2 cellular contexts compared by ENCODE assay signal in genomic region chr11:5200582-5200981, GRCh38.
TF ChIP-seq lines count a peak whose summit lies in the region.

A gene with protein sequence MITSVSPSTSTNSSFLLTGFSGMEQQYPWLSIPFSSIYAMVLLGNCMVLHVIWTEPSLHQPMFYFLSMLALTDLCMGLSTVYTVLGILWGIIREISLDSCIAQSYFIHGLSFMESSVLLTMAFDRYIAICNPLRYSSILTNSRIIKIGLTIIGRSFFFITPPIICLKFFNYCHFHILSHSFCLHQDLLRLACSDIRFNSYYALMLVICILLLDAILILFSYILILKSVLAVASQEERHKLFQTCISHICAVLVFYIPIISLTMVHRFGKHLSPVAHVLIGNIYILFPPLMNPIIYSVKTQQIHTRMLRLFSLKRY (minus strand): TSS chr11:5200682. CDS start chr11:5200682, 0 bp downstream.

TF ChIP-seq in IMR-90, 13 proteins besides CTCF, POLR2A, EP300 and RAD21:
- TF ChIP-seq NFE2L2 (IDR thresholded peaks at IDR 0.05; ENCODE audit: low read depth, low read length) (no peak), MAFK (IDR thresholded peaks at IDR 0.05; ENCODE audit: low read depth, low read length) (no peak), MAZ (IDR thresholded peaks at IDR 0.05; ENCODE audit: borderline replicate concordance, low read depth, low read length) (no peak), CEBPB (IDR thresholded peaks at IDR 0.05; ENCODE audit: low read depth, low read length) (no peak), RCOR1 (IDR thresholded peaks at IDR 0.05; ENCODE audit: insufficient replicate concordance, low read length) (no peak), USF2 (IDR thresholded peaks at IDR 0.05; ENCODE audit: low read depth, low read length) (no peak), BHLHE40 (IDR thresholded peaks at IDR 0.05; ENCODE audit: low read depth, low read length) (no peak), FOS (IDR thresholded peaks at IDR 0.05; ENCODE audit: low read depth, low read length) (no peak), SMC3 (IDR thresholded peaks at IDR 0.05; ENCODE audit: low read depth, low read length) (no peak), MXI1 (IDR thresholded peaks at IDR 0.05; ENCODE audit: borderline replicate concordance, low read depth, low read length) (no peak), ELK1 (IDR thresholded peaks at IDR 0.05; ENCODE audit: borderline replicate concordance, low read depth, low read length) (no peak), RFX5 (IDR thresholded peaks at IDR 0.05; ENCODE audit: low read depth, low read length) (no peak), CHD1 (IDR thresholded peaks at IDR 0.05; ENCODE audit: low read depth, low read length) (no peak)

TF ChIP-seq in H1, 55 proteins besides CTCF, POLR2A, EP300 and RAD21:
- TF ChIP-seq, protein P1, sequence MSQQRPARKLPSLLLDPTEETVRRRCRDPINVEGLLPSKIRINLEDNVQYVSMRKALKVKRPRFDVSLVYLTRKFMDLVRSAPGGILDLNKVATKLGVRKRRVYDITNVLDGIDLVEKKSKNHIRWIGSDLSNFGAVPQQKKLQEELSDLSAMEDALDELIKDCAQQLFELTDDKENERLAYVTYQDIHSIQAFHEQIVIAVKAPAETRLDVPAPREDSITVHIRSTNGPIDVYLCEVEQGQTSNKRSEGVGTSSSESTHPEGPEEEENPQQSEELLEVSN (IDR thresholded peaks at IDR 0.05) = no peak
- TF ChIP-seq POLR2AphosphoS5 (IDR thresholded peaks at IDR 0.05; ENCODE audit: low read depth, low read length) (no peak), SIX5 (IDR thresholded peaks at IDR 0.05; ENCODE audit: low read depth, low read length) (no peak), SIN3A (conservative IDR thresholded peaks at IDR 0.05 in 1 of 2, IDR thresholded peaks at IDR 0.05 in 1 of 2; ENCODE audit: low read depth in 1 of 2, low read length in 2 of 2) (no peak), BACH1 (IDR thresholded peaks at IDR 0.05; ENCODE audit: low read length) (no peak), SAP30 (IDR thresholded peaks at IDR 0.05; ENCODE audit: insufficient read depth, insufficient replicate concordance, low read length) (no peak), NRF1 (IDR thresholded peaks at IDR 0.05; ENCODE audit: low read depth, low read length) (no peak), SP2 (IDR thresholded peaks at IDR 0.05; ENCODE audit: low read length) (no peak), EZH2 (IDR thresholded peaks at IDR 0.05; ENCODE audit: low read depth, low read length, severe bottlenecking) (no peak), PHF8 (conservative IDR thresholded peaks at IDR 0.05; ENCODE audit: low read depth, low read length) (no peak)
